ENCODE assay signal across 8 cellular contexts in genomic region chr12:49323524-49324097, GRCh38. TPM values are rescaled to one million over a fixed set of nuclear protein-coding genes. Genes with fewer than 3 reads are reported as not detected.
DNase-seq lines count a peak whose midpoint lies in the region; TF ChIP-seq lines count a peak whose summit lies in the region.

No MANE protein-coding gene starts in this region.

- DNase-seq in GM12864 (ENCODE audit: low read depth) = no peak
- no peak for DNase-seq in SJCRH30
- DNase-seq in fibroblast of the aortic adventitia (ENCODE audit: low read depth) = no peak
- DNase-seq in retinal pigment epithelial cell (ENCODE audit: low read depth) = no peak
- DNase-seq in NCI-H748 treated with DMSO at 0.1 percent for 48 hours (lab: John Stamatoyannopoulos, UW) = no peak
- DNase-seq in ureter (ENCODE audit: low spot score) = no peak
- DNase-seq in G401 (ENCODE audit: low spot score) = no peak
- no peak for DNase-seq in NCI-H345 (lab: John Stamatoyannopoulos, UW)

- peaks cover 16% of the 10 kb centered on the region for H3K36me3 ChIP-seq in SJCRH30

- peaks cover 10% of the 10 kb centered on the region; the same call in 1 of the 2 replicates for H3K4me1 ChIP-seq in SJCRH30

- H3K4me3 ChIP-seq in GM12864 (ENCODE audit: low read depth, low read length) (peak overlapping the region; percentile 92), SJCRH30 (peak overlapping the region; percentile 78), fibroblast of the aortic adventitia (ENCODE audit: low read depth, low read length) (peak overlapping the region; percentile 85), retinal pigment epithelial cell (ENCODE audit: low read length) (peak overlapping the region; percentile 88)

- no peaks in the 10 kb centered on the region for H3K27me3 ChIP-seq in SJCRH30

- TF ChIP-seq CTCF in GM12864 (IDR thresholded peaks at IDR 0.05; ENCODE audit: low read depth, low read length, missing control alignments) (no peak), fibroblast of the aortic adventitia (IDR thresholded peaks at IDR 0.05; ENCODE audit: insufficient read depth, low read length) (no peak), retinal pigment epithelial cell (conservative IDR thresholded peaks at IDR 0.05; ENCODE audit: low read depth, low read length) (no peak)

- in situ Hi-C loops in G401 (cut with HindIII; ENCODE audit: low sequenced_read_pairs) = no loop called here

- no peaks in the 10 kb centered on the region for H3K9me3 ChIP-seq in SJCRH30 (replicated peaks)

- H3K27ac ChIP-seq in SJCRH30 = peak overlapping the region; percentile 67

RNA-seq across cellular contexts. Expression of gene TROAP, which starts 0.6 kb away (rescaled TPM):
- total RNA-seq in SJCRH30 (2014; rRNA removed; shearing (Covaris generic)) = 79.4 and 87.0 TPM in 2 replicates
- total RNA-seq in fibroblast of the aortic adventitia (ENCODE audit: low replicate concordance) (4.0 and 11.3 TPM in 2 replicates), ureter (1.3 TPM)
- 39.1 and 43.0 TPM in 2 replicates for total RNA-seq in G401 (2014; rRNA removed; shearing (Covaris generic))

RNA-seq across cellular contexts. Expression of gene C1QL4, which starts 13.4 kb away (rescaled TPM):
- 1.7 and 2.1 TPM in 2 replicates for total RNA-seq in SJCRH30 (2014; rRNA removed; shearing (Covaris generic))
- 0.18 TPM in 1 of 2 replicates, not detected in the other for total RNA-seq in fibroblast of the aortic adventitia (ENCODE audit: low replicate concordance)
- total RNA-seq in ureter = not detected
- 9.7 and 16.4 TPM in 2 replicates for total RNA-seq in G401 (2014; rRNA removed; shearing (Covaris generic))

RNA-seq across cellular contexts. Expression of gene DNAJC22, which starts 23.1 kb away (rescaled TPM):
- total RNA-seq in SJCRH30 (2014; rRNA removed; shearing (Covaris generic)) = 10.7 and 11.9 TPM in 2 replicates
- total RNA-seq in fibroblast of the aortic adventitia (ENCODE audit: low replicate concordance) = 1.6 and 2.5 TPM in 2 replicates
- 0.16 TPM for total RNA-seq in ureter
- 3.2 and 4.1 TPM in 2 replicates for total RNA-seq in G401 (2014; rRNA removed; shearing (Covaris generic))

RNA-seq across cellular contexts. Expression of gene PRPH, which starts 28.7 kb away (rescaled TPM):
- total RNA-seq in SJCRH30 (2014; rRNA removed; shearing (Covaris generic)) = 1.7 and 3.9 TPM in 2 replicates
- total RNA-seq in fibroblast of the aortic adventitia (ENCODE audit: low replicate concordance) (0.18 and 0.33 TPM in 2 replicates), ureter (1.7 TPM)
- 1.8 and 2.2 TPM in 2 replicates for total RNA-seq in G401 (2014; rRNA removed; shearing (Covaris generic))

RNA-seq across cellular contexts. Expression of gene SPATS2, which starts 43.7 kb away (rescaled TPM):
- 67.6 and 72.6 TPM in 2 replicates for total RNA-seq in SJCRH30 (2014; rRNA removed; shearing (Covaris generic))
- total RNA-seq in fibroblast of the aortic adventitia (ENCODE audit: low replicate concordance) (25.1 and 34.1 TPM in 2 replicates), ureter (20.0 TPM)
- 65.1 and 67.0 TPM in 2 replicates for total RNA-seq in G401 (2014; rRNA removed; shearing (Covaris generic))
